8 cellular contexts compared by ENCODE assay signal in genomic region chr5:132420706-132421272, GRCh38. TPM values are rescaled to one million over a fixed set of nuclear protein-coding genes. Genes with fewer than 3 reads are reported as not detected.
DNase-seq lines count a peak whose midpoint lies in the region; ATAC-seq and TF ChIP-seq lines count a peak whose summit lies in the region.

No MANE protein-coding gene starts in this region.

- H3K27ac ChIP-seq in CD4-positive, CD25-positive, alpha-beta regulatory T cell (ENCODE audit: insufficient read depth, low read length, poor library complexity, severe bottlenecking) = peak overlapping the region; percentile 92
- peak overlapping the region; percentile 98 for H3K27ac ChIP-seq in KOPT-K1 (ENCODE audit: low read depth, low read length, poor library complexity, severe bottlenecking)
- H3K27ac ChIP-seq in colonic mucosa = peak overlapping the region; percentile 55
- H3K27ac ChIP-seq in skeletal muscle tissue (ENCODE audit: low read depth, low read length) = peak overlapping the region; percentile 34
- H3K27ac ChIP-seq in SJCRH30 = no peak overlapping the region

- no peaks in the 10 kb centered on the region for H3K9me3 ChIP-seq in CD4-positive, CD25-positive, alpha-beta regulatory T cell (ENCODE audit: control insufficient read depth in 2 of 2, low read length in 2 of 2)
- H3K9me3 ChIP-seq in KOPT-K1 (ENCODE audit: insufficient read depth, low read length, poor library complexity, severe bottlenecking) (no peaks in the 10 kb centered on the region), colonic mucosa (no peaks in the 10 kb centered on the region), skeletal muscle tissue (ENCODE audit: control insufficient read depth in 3 of 3, low read length in 3 of 3) (no peaks in the 10 kb centered on the region), SJCRH30 (replicated peaks) (no peaks in the 10 kb centered on the region)

- peak overlapping the region; percentile 42 to 48 for H3K9ac ChIP-seq in colonic mucosa (ENCODE audit: low read depth in 2 of 2, low read length in 2 of 2)
- peak overlapping the region in 1 of 3 donors; percentile 9 for H3K9ac ChIP-seq in skeletal muscle tissue (ENCODE audit: low read depth in 1 of 3, low read length in 3 of 3)

- H3K36me3 Mint-ChIP-seq in CD4-positive, CD25-positive, alpha-beta regulatory T cell = peaks cover 44% of the 10 kb centered on the region

- TF ChIP-seq CTCF in colonic mucosa (IDR thresholded peaks at IDR 0.05) = no peak

- no peaks in the 10 kb centered on the region for H3K9me3 Mint-ChIP-seq in CD4-positive, CD25-positive, alpha-beta regulatory T cell

- intact Hi-C loops in colonic mucosa (cut with DNase I) = no loop called here

- peak overlapping the region; percentile 77 for H3K4me3 ChIP-seq in CD4-positive, CD25-positive, alpha-beta regulatory T cell (ENCODE audit: low read depth, low read length)
- no peak overlapping the region for H3K4me3 ChIP-seq in colonic mucosa
- peak overlapping the region in 1 of 3 donors; percentile 16 for H3K4me3 ChIP-seq in skeletal muscle tissue (ENCODE audit: low read length in 3 of 3)
- no peak overlapping the region for H3K4me3 ChIP-seq in SJCRH30

- peaks cover 13% of the 10 kb centered on the region for H3K36me3 ChIP-seq in CD4-positive, CD25-positive, alpha-beta regulatory T cell (ENCODE audit: control insufficient read depth, insufficient read depth, low read length)
- H3K36me3 ChIP-seq in KOPT-K1 (ENCODE audit: insufficient read depth, low read length) = peaks cover 84% of the 10 kb centered on the region
- no peaks in the 10 kb centered on the region for H3K36me3 ChIP-seq in colonic mucosa
- peaks cover 5 to 13% (median 5%) of the 10 kb centered on the region in 3 donors for H3K36me3 ChIP-seq in skeletal muscle tissue (ENCODE audit: control insufficient read depth in 3 of 3, insufficient read depth in 3 of 3, low read length in 3 of 3)
- H3K36me3 ChIP-seq in SJCRH30 = no peaks in the 10 kb centered on the region

- peak overlapping the region; percentile 95 to 98 (median 96) for H3K27ac Mint-ChIP-seq in CD4-positive, CD25-positive, alpha-beta regulatory T cell

- peak overlapping the region; percentile 66 to 87 (median 84) for H3K4me3 Mint-ChIP-seq in CD4-positive, CD25-positive, alpha-beta regulatory T cell

- peak in 2 of 3 donors; percentile 43 to 61 for DNase-seq in CD4-positive, CD25-positive, alpha-beta regulatory T cell
- DNase-seq in colonic mucosa (peak; percentile 30), SJCRH30 (no peak)

- no peak for ATAC-seq in CD4-positive, CD25-positive, alpha-beta regulatory T cell (ENCODE audit: low read depth in 2 of 2)
- ATAC-seq in GM19452 (IDR thresholded peaks at IDR 0.05; ENCODE audit: unreplicated experiment) (peak; percentile 43), GM21360 (IDR thresholded peaks at IDR 0.05; ENCODE audit: unreplicated experiment) (no peak), HG03520 (IDR thresholded peaks at IDR 0.05; ENCODE audit: unreplicated experiment) (no peak)

- H3K4me1 Mint-ChIP-seq in CD4-positive, CD25-positive, alpha-beta regulatory T cell = peaks cover 28 to 98% (median 77%) of the 10 kb centered on the region in 4 donors

- H3K27me3 ChIP-seq in CD4-positive, CD25-positive, alpha-beta regulatory T cell (ENCODE audit: control insufficient read depth, insufficient read depth, low read length) = no peaks in the 10 kb centered on the region
- no peaks in the 10 kb centered on the region for H3K27me3 ChIP-seq in colonic mucosa
- H3K27me3 ChIP-seq in skeletal muscle tissue (ENCODE audit: control insufficient read depth in 3 of 3, insufficient read depth in 3 of 3, low read length in 3 of 3) = no peaks in the 10 kb centered on the region
- no peaks in the 10 kb centered on the region for H3K27me3 ChIP-seq in SJCRH30

- H3K27me3 Mint-ChIP-seq in CD4-positive, CD25-positive, alpha-beta regulatory T cell = no peaks in the 10 kb centered on the region

- H3K4me1 ChIP-seq in CD4-positive, CD25-positive, alpha-beta regulatory T cell (ENCODE audit: control insufficient read depth, insufficient read depth, low read length, poor library complexity, severe bottlenecking) = peaks cover 85% of the 10 kb centered on the region
- H3K4me1 ChIP-seq in colonic mucosa (peaks cover 52% of the 10 kb centered on the region), skeletal muscle tissue (ENCODE audit: control insufficient read depth in 3 of 3, insufficient read depth in 3 of 3, low read length in 3 of 3) (peaks cover 79 to 92% (median 83%) of the 10 kb centered on the region in 3 donors), SJCRH30 (peaks cover 5% of the 10 kb centered on the region)

RNA-seq across cellular contexts. Expression of gene SLC22A5, which starts 51.3 kb away (rescaled TPM):
- total RNA-seq in CD4-positive, CD25-positive, alpha-beta regulatory T cell = 2.5 TPM
- 1 to 10 TPM in 3 of 4 donors, under 1 TPM in 1; 0.54 to 3.2 (median 1.7) TPM for polyA plus RNA-seq in CD4-positive, CD25-positive, alpha-beta regulatory T cell
- 10 to 100 TPM; 26.0 to 38.6 TPM for total RNA-seq in colonic mucosa
- 2.1 TPM for total RNA-seq in skeletal muscle tissue
- total RNA-seq in SJCRH30 (2014; rRNA removed; shearing (Covaris generic)) = 0.13 and 0.47 TPM in 2 replicates

Comparison
In these comparisons a context has a peak if more than half of its experiments do, and no peak if none do; other contexts are left out.
1. DNase-seq: peak in CD4-positive, CD25-positive, alpha-beta regulatory T cell (2 of 3) and colonic mucosa (single experiment); none in SJCRH30 (0 of 2).